In the genomic region with DNA sequence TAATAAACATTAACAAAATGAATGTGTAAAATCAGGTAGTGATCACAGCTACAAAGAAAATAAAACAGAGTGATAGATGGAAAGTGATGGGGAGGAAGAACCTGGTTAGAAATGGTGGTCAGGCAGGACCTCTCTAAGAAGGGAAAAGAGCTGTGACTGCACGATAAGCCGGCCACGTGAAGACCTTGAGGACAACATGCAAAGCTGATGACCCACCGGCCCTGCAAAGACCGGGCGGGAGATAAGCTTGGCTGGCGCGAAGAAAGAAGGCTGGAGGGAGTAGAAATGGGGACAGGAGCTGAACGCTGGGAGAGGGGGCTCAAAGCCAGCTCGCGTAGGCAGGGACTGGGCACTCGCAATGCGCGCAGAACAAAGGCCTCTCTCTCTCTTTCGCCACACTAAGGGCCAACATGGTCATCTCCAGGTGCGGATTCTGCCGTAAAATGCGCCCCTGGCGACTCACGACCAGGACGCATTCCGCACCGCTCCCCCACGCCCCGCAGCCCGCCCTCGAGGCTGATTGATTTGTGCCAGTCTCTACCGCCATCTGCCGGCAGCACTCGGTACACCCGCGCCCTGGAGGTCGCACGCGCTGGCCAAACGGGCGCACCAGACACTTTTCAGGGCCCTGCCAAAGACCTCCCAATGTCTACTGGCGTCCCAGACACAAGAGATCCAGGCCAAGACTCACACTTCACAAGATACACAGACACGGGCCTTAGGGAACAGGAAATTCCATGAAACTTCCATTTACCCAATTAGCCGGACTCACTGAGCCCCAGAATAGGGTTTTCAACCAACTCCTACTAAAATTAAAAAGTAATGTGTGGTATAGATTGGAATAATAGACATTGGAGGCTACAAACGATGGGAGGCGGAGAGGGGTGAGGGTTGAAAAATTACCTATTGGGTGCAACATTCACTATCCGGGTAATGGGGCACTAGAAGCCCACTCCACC, we compare ENCODE assay signal across 8 cellular contexts. TPM values are rescaled to one million over a fixed set of nuclear protein-coding genes. Genes with fewer than 3 reads are reported as not detected.
DNase-seq lines count a peak whose midpoint lies in the region; ATAC-seq, FAIRE-seq and TF ChIP-seq lines count a peak whose summit lies in the region.

No MANE protein-coding gene starts in this region.

- peak; percentile 95 for FAIRE-seq in GM12891 (lab: Jason Lieb, UNC)

- peak overlapping the region; percentile 62 for H3K4me3 ChIP-seq in retinal pigment epithelial cell (ENCODE audit: low read length)

- peak; percentile 84 for DNase-seq in GM12891 (ENCODE audit: insufficient read length, low spot score)
- peak; percentile 96 for DNase-seq in NCI-H146 (lab: John Stamatoyannopoulos, UW)
- peak; percentile 71 to 86 (median 80) for DNase-seq in T-helper 2 cell
- DNase-seq in hippocampal formation (lab: John Stamatoyannopoulos, UW) = peak; percentile 58
- DNase-seq in retinal pigment epithelial cell (ENCODE audit: low read depth) = no peak

- peak; percentile 55 for TF ChIP-seq POLR2A in GM12891 (IDR thresholded peaks at IDR 0.05; ENCODE audit: low read depth, low read length)

- peak; percentile 90 for TF ChIP-seq CTCF in retinal pigment epithelial cell (conservative IDR thresholded peaks at IDR 0.05; ENCODE audit: low read depth, low read length)

- H3K27ac ChIP-seq in angular gyrus (ENCODE audit: low read depth, low read length) = peak overlapping the region; percentile 12

- ATAC-seq in HG02840 (IDR thresholded peaks at IDR 0.05; ENCODE audit: low FRiP score, unreplicated experiment) (peak; percentile 71), HG03457 (IDR thresholded peaks at IDR 0.05; ENCODE audit: unreplicated experiment) (no peak)

TF ChIP-seq in GM12891, 5 proteins besides CTCF, POLR2A, EP300 and RAD21:
- TF ChIP-seq POU2F2 (IDR thresholded peaks at IDR 0.05; ENCODE audit: low read depth, low read length) (no peak), SPI1 (IDR thresholded peaks at IDR 0.05; ENCODE audit: low read depth, low read length) (no peak), TAF1 (IDR thresholded peaks at IDR 0.05; ENCODE audit: low read depth, low read length) (peak; percentile 50; the same call in 1 of the 2 replicates), POLR2AphosphoS5 (IDR thresholded peaks at IDR 0.05; ENCODE audit: low read depth, low read length) (peak; percentile 68)
TF ChIP-seq in GM12891: peak in this region for 2.

RNA-seq across cellular contexts. Expression of gene DEFB132, which starts 9.4 kb away (rescaled TPM):
- not detected for polyA plus RNA-seq in GM12891 (2012; ENCODE audit: low read depth, missing spikeins)

RNA-seq across cellular contexts. Expression of gene C20orf96, which starts 23.7 kb away (rescaled TPM):
- 6.0 TPM for polyA plus RNA-seq in GM12891 (2012; ENCODE audit: low read depth, missing spikeins)

RNA-seq across cellular contexts. Expression of gene ZCCHC3, which starts 30.5 kb away (rescaled TPM):
- 14.4 TPM for polyA plus RNA-seq in GM12891 (2012; ENCODE audit: low read depth, missing spikeins)

RNA-seq across cellular contexts. Expression of gene DEFB129, which starts 39.8 kb away (rescaled TPM):
- polyA plus RNA-seq in GM12891 (2012; ENCODE audit: low read depth, missing spikeins) = not detected

RNA-seq across cellular contexts. Expression of gene SOX12, which starts 58.5 kb away (rescaled TPM):
- polyA plus RNA-seq in GM12891 (2012; ENCODE audit: low read depth, missing spikeins) = 3.0 TPM
